In the genomic region with DNA sequence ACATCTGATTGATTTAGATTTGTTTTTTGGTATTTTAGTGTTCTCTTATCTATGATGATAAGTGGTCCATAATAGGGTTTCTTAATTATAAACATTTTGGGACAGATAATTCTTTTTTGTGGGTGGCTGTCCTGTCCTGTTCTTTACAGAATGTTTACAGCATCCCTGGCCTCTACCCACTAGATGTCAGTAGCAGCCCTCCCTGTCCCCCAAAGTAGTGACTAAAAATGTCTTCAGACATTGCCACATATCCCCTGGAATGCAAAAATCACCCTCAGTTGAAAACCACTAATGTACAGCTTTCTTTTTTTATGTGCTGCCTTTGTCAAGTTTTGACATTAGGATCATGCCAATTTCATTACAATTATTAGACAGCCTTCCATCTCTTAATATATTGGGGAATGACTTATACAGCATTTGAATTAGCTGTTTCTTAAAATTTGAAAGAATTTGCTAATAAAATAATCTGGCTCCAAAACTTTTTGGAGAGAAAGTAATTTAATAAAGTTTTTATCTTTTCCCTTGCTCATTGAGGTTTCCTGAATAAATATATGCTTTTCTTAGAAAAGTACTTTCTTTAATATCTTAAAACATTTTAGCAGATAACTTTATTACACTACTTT, we compare ENCODE assay signal across 8 cellular contexts.
DNase-seq lines count a peak whose midpoint lies in the region; ATAC-seq, FAIRE-seq and TF ChIP-seq lines count a peak whose summit lies in the region.

No MANE protein-coding gene starts in this region.

- DNase-seq in SKM-1 treated with dmso at 0.1 percent for 144 hours (lab: John Stamatoyannopoulos, UW; ENCODE audit: unreplicated experiment): peak; percentile 47
- DNase-seq in SKM-1 (lab: John Stamatoyannopoulos, UW; ENCODE audit: unreplicated experiment): no peak
- peak; percentile 43 for DNase-seq in T follicular helper cell (ENCODE audit: low read depth)
- no peak for DNase-seq in NCI-H446 treated with DMSO at 0.1 percent for 48 hours (lab: John Stamatoyannopoulos, UW)
- DNase-seq in NCI-H1105 (lab: John Stamatoyannopoulos, UW): no peak

- FAIRE-seq in colon (lab: Jason Lieb, UNC): peak; percentile 38

- peak; percentile 63 for ATAC-seq in HG03159 (IDR thresholded peaks at IDR 0.05; ENCODE audit: unreplicated experiment)

- no peak overlapping the region for H3K27ac Mint-ChIP-seq in nephron

- peak; percentile 41 to 47 (median 45) for TF ChIP-seq CTCF in nephron (IDR thresholded peaks at IDR 0.05; ENCODE audit: unreplicated experiment in 3 of 3)

- no peaks in the 10 kb centered on the region for H3K9me3 Mint-ChIP-seq in nephron

- H3K27me3 Mint-ChIP-seq in nephron (ENCODE audit: low read depth): no peaks in the 10 kb centered on the region

- peaks cover 36% of the 10 kb centered on the region for H3K36me3 Mint-ChIP-seq in nephron (ENCODE audit: low read depth)

- peaks cover 25% of the 10 kb centered on the region for H3K4me1 Mint-ChIP-seq in nephron

- H3K4me3 Mint-ChIP-seq in nephron: no peak overlapping the region

Comparison
In these comparisons a context has a peak if more than half of its experiments do, and no peak if none do; other contexts are left out.
1. DNase-seq: peak in SKM-1 treated with dmso at 0.1 percent for 144 hours (single experiment) and T follicular helper cell (single experiment); none in SKM-1 (single experiment), NCI-H446 treated with DMSO at 0.1 percent for 48 hours (single experiment) and NCI-H1105 (single experiment).